ENCODE assay signal across 8 cellular contexts in the genomic region with DNA sequence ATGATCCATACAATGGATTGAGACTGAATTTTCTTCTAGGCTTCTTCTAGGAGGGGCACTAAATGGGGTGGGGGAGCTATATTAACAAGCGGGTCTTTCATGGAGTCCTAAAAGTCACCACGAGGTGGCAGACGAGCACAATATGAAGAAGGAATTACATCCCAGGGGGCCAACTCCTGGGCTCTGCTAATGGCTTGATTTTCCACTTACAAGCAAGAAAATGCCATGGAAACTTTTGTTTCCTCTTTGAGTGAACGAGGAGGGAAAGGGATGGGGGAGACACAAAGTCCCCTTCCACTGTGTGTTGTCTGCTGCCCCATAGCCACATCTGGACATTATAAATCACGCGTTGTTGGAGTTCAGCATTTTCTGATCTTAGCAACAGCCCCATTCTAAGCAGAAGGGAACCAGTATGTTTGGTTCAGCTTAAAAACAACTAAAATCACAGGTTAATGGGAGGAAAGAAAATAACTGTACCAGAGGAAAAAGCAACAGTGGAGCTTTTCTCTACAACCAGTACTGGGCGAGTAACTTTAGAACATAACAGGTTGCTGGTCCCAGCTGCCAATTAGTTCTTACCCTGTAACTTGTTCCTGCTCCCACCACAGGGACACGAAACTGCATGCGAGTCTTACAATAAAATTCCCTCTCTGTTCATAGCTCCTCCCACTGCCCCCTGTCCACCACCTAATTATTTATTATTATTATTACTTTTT.
DNase-seq lines count a peak whose midpoint lies in the region; ATAC-seq, FAIRE-seq and TF ChIP-seq lines count a peak whose summit lies in the region.

No MANE protein-coding gene starts in this region.

- no peak for TF ChIP-seq POLR2A in K562 (conservative IDR thresholded peaks at IDR 0.05)
- TF ChIP-seq POLR2A in spleen (IDR thresholded peaks at IDR 0.05) = no peak

- DNase-seq in GM19240 (ENCODE audit: insufficient read length, low spot score) = peak; percentile 11
- DNase-seq in SK-N-DZ (ENCODE audit: low spot score) = peak; percentile 85
- DNase-seq in K562 (ENCODE audit: extremely low read depth in 1 of 4, low spot score in 3 of 4) = peak; percentile 62 to 72 (median 67)
- DNase-seq in iPS DF 19.7 (ENCODE audit: low read depth, low spot score) = peak; percentile 57
- no peak for DNase-seq in spleen

- intact Hi-C loops in K562 (cut with micrococcal nuclease) (loop anchor here (1.0 to 10.0 kb wide), 3 partner anchors 115 to 1417 kb away; no protein-coding TSS in a partner anchor), spleen (cut with DNase I; ENCODE audit: low total_unique reads) (loop anchor here (10.0 kb wide), 1 partner anchor 1424 kb away; a partner anchor contains a TSS)

- no peaks in the 10 kb centered on the region for H3K36me3 ChIP-seq in Loucy (ENCODE audit: insufficient read depth, low read length)
- no peaks in the 10 kb centered on the region for H3K36me3 ChIP-seq in K562 (ENCODE audit: control insufficient read depth, insufficient read depth, low read length)
- no peaks in the 10 kb centered on the region for H3K36me3 ChIP-seq in spleen

- no peaks in the 10 kb centered on the region for H3K27me3 ChIP-seq in Loucy (ENCODE audit: insufficient read depth, low read length, poor library complexity, severe bottlenecking)
- H3K27me3 ChIP-seq in K562 (ENCODE audit: control insufficient read depth in 2 of 2, insufficient read depth in 2 of 2, low read length in 2 of 2) = peaks cover 0 to 7% of the 10 kb centered on the region in 2 experiments; a peak in 2 of 5 replicates
- H3K27me3 ChIP-seq in spleen (replicated peaks in 1 of 7) = peaks cover 0 to 7% (median 0%) of the 10 kb centered on the region in 7 donors

- H3K79me2 ChIP-seq in Loucy (ENCODE audit: insufficient read depth, low read length) (no peaks in the 10 kb centered on the region), K562 (ENCODE audit: control insufficient read depth, insufficient read depth, low read length) (no peaks in the 10 kb centered on the region)

- H4K20me1 ChIP-seq in Loucy (ENCODE audit: insufficient read depth, low read length, poor library complexity, severe bottlenecking) = no peaks in the 10 kb centered on the region
- no peaks in the 10 kb centered on the region for H4K20me1 ChIP-seq in K562 (replicated peaks; ENCODE audit: control insufficient read depth, insufficient read depth, low read length)

- H3K9me1 ChIP-seq in K562 (ENCODE audit: control insufficient read depth, insufficient read depth, low read length) = no peaks in the 10 kb centered on the region

- WGBS in K562 (ENCODE audit: insufficient coverage, low coverage, missing lambda C conversion rate) = 10% methylated on average over 9 of the region's 9 CpGs
- WGBS in spleen, 5 donors = 49 to 55% (median 50%) methylated on average over 9 of the region's 9 CpGs

- in situ Hi-C loops in K562 (cut with MboI) = loop anchor here (25.0 kb wide), 1 partner anchor 1427 kb away; a partner anchor contains a TSS

- no peak overlapping the region for H3K4me3 ChIP-seq in Loucy (ENCODE audit: low read length, poor library complexity, severe bottlenecking)
- no peak overlapping the region for H3K4me3 ChIP-seq in K562
- no peak overlapping the region for H3K4me3 ChIP-seq in spleen

- POLR2A ChIA-PET in K562 (lab: Yijun Ruan, JAX) = no interaction called here

- no TSS peak for BruUV-seq in K562 (replicated peaks; lab: Mats Ljungman, UMichigan)

- no peaks in the 10 kb centered on the region for H3K4me1 ChIP-seq in Loucy (ENCODE audit: insufficient read depth, low read length, poor library complexity, severe bottlenecking)
- no peaks in the 10 kb centered on the region for H3K4me1 ChIP-seq in K562 (replicated peaks in 1 of 2; ENCODE audit: control insufficient read depth in 2 of 2, insufficient read depth in 2 of 2, low read length in 2 of 2)
- peaks cover 0 to 44% (median 24%) of the 10 kb centered on the region in 6 donors for H3K4me1 ChIP-seq in spleen

- no peak for TF ChIP-seq EP300 in K562 (IDR thresholded peaks at IDR 0.05; ENCODE audit: low read length)

- CTCF ChIA-PET in K562 (lab: Yijun Ruan, JAX; ENCODE audit: low intra/inter-chr PET ratio) = interaction anchor here (0.6 to 1.5 kb wide), 4 partner anchors 431 to 1420 kb away, joined by 3 to 4 read pairs (median 4); no protein-coding TSS in a partner anchor

- H3K9me3 ChIP-seq in Loucy (ENCODE audit: insufficient read depth, low read depth, low read length) (no peaks in the 10 kb centered on the region), K562 (replicated peaks; ENCODE audit: control insufficient read depth, insufficient read depth, low read depth, low read length) (no peaks in the 10 kb centered on the region), spleen (no peaks in the 10 kb centered on the region)

- no peaks in the 10 kb centered on the region for H3K9me2 ChIP-seq in Loucy (replicated peaks; ENCODE audit: low read depth, low read length)

- TF ChIP-seq CTCF in C4-2B (conservative IDR thresholded peaks at IDR 0.05) (peak; percentile 85), Loucy (conservative IDR thresholded peaks at IDR 0.05; ENCODE audit: low read length) (peak; percentile 94), K562 (IDR thresholded peaks at IDR 0.05 in 2 of 3, conservative IDR thresholded peaks at IDR 0.05 in 1 of 3; ENCODE audit: insufficient read depth in 2 of 3, low read depth in 1 of 3, low read length in 3 of 3) (peak; percentile 66 to 88 (median 77)), spleen (IDR thresholded peaks at IDR 0.05 in 8 of 11, conservative IDR thresholded peaks at IDR 0.05 in 3 of 11) (peak; percentile 20 to 77 (median 60))

- no peaks in the 10 kb centered on the region for H3F3A ChIP-seq in Loucy (ENCODE audit: low read depth)

- H3K9ac ChIP-seq in Loucy (ENCODE audit: low read depth, low read length, poor library complexity, severe bottlenecking) (no peak overlapping the region), K562 (ENCODE audit: insufficient read depth in 1 of 2, low read depth in 2 of 2, low read length in 2 of 2) (no peak overlapping the region)

- H2AFZ ChIP-seq in Loucy (ENCODE audit: low read length) = no peak overlapping the region
- no peak overlapping the region for H2AFZ ChIP-seq in K562 (ENCODE audit: low read depth, low read length)

- ATAC-seq in K562 (peak; percentile 89), GM21717 (IDR thresholded peaks at IDR 0.05; ENCODE audit: unreplicated experiment) (no peak)

- peak; percentile 66 to 71 for TF ChIP-seq RAD21 in K562 (CRISPR knock-in tag; conservative IDR thresholded peaks at IDR 0.05 in 1 of 2, IDR thresholded peaks at IDR 0.05 in 1 of 2)

- FAIRE-seq in K562 (lab: Jason Lieb, UNC) = peak; percentile 77

- H3K4me2 ChIP-seq in Loucy (ENCODE audit: low read depth, low read length, poor library complexity, severe bottlenecking) (no peak overlapping the region), K562 (ENCODE audit: insufficient read depth, low read length) (no peak overlapping the region)

- H3K27ac ChIP-seq in C4-2B (no peak overlapping the region), K562 (ENCODE audit: extremely low read depth, low read depth, low read length) (no peak overlapping the region), spleen (no peak overlapping the region)

TF ChIP-seq in K562, 482 proteins besides CTCF, POLR2A, EP300 and RAD21:
- TF ChIP-seq, protein P1, sequence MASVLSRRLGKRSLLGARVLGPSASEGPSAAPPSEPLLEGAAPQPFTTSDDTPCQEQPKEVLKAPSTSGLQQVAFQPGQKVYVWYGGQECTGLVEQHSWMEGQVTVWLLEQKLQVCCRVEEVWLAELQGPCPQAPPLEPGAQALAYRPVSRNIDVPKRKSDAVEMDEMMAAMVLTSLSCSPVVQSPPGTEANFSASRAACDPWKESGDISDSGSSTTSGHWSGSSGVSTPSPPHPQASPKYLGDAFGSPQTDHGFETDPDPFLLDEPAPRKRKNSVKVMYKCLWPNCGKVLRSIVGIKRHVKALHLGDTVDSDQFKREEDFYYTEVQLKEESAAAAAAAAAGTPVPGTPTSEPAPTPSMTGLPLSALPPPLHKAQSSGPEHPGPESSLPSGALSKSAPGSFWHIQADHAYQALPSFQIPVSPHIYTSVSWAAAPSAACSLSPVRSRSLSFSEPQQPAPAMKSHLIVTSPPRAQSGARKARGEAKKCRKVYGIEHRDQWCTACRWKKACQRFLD (CRISPR knock-in tag; IDR thresholded peaks at IDR 0.05) = no peak
- TF ChIP-seq, protein P2, sequence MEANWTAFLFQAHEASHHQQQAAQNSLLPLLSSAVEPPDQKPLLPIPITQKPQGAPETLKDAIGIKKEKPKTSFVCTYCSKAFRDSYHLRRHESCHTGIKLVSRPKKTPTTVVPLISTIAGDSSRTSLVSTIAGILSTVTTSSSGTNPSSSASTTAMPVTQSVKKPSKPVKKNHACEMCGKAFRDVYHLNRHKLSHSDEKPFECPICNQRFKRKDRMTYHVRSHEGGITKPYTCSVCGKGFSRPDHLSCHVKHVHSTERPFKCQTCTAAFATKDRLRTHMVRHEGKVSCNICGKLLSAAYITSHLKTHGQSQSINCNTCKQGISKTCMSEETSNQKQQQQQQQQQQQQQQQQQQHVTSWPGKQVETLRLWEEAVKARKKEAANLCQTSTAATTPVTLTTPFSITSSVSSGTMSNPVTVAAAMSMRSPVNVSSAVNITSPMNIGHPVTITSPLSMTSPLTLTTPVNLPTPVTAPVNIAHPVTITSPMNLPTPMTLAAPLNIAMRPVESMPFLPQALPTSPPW (CRISPR knock-in tag; IDR thresholded peaks at IDR 0.05) = peak; percentile 12; the same call in 1 of the 2 replicates
- no peak for TF ChIP-seq EGR1 (conservative IDR thresholded peaks at IDR 0.05)
- no peak for TF ChIP-seq SIN3A (IDR thresholded peaks at IDR 0.05; ENCODE audit: borderline replicate concordance in 2 of 2, control insufficient read depth in 1 of 2, low read depth in 2 of 2, low read length in 2 of 2)
- TF ChIP-seq SMC3 (conservative IDR thresholded peaks at IDR 0.05; ENCODE audit: insufficient read depth, low read depth, low read length) = peak; percentile 45; the same call in 1 of the 2 replicates
- TF ChIP-seq, protein P3, sequence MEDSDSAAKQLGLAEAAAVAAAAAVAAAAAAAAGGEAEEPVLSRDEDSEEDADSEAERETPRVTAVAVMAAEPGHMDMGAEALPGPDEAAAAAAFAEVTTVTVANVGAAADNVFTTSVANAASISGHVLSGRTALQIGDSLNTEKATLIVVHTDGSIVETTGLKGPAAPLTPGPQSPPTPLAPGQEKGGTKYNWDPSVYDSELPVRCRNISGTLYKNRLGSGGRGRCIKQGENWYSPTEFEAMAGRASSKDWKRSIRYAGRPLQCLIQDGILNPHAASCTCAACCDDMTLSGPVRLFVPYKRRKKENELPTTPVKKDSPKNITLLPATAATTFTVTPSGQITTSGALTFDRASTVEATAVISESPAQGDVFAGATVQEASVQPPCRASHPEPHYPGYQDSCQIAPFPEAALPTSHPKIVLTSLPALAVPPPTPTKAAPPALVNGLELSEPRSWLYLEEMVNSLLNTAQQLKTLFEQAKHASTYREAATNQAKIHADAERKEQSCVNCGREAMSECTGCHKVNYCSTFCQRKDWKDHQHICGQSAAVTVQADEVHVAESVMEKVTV (CRISPR knock-in tag; IDR thresholded peaks at IDR 0.05) = peak; percentile 30; the same call in 1 of the 2 replicates
- no peak for TF ChIP-seq FIP1L1 (IDR thresholded peaks at IDR 0.05; ENCODE audit: low read depth, low read length, poor library complexity, severe bottlenecking)
- no peak for TF ChIP-seq SRSF1 (IDR thresholded peaks at IDR 0.05; ENCODE audit: low read depth, low read length)
